Comparison of ENCODE assay signal across 9 cellular contexts in genomic region chr2:105373895-105374401, GRCh38. TPM values are rescaled to one million over a fixed set of nuclear protein-coding genes. Genes with fewer than 3 reads are reported as not detected.
A peak's percentile ranks its signal among the peaks of the same experiment; 100 is the strongest.
DNase-seq lines count a peak whose midpoint lies in the region; ATAC-seq and TF ChIP-seq lines count a peak whose summit lies in the region.
"Had no signal": no experiment of that assay in that cellular context is flagged by ENCODE, and none has a peak within 500 bp of the region (broad histone marks: within the 10 kb centered on the region; RNA-seq: fewer than 3 reads in every experiment).

No MANE protein-coding gene starts in this region.

- H3K9me3 Mint-ChIP-seq in activated T-cell treated with anti-CD3 and anti-CD28 coated beads, Interleukin-2, amount 50 U/mL, for 72 hours: no peaks in the 10 kb centered on the region

- H3K4me3 ChIP-seq in spleen: peak overlapping the region in 1 of 8 donors; percentile 15
- no peak overlapping the region for H3K4me3 ChIP-seq in HAP-1
- H3K4me3 ChIP-seq: BLaER1 treated with 17β-estradiol and CSF1 and Interleukin-3, amounts not matched to agents 10 nM and 100 nM had no signal

- H3K4me1 ChIP-seq in spleen (peaks cover 0 to 52% (median 22%) of the 10 kb centered on the region in 6 donors), HAP-1 (no peaks in the 10 kb centered on the region)

- peak; percentile 10 to 42 for DNase-seq in activated T-cell treated with anti-CD3 and anti-CD28 coated beads, Interleukin-2, amount 50 U/mL, for 72 hours
- DNase-seq in activated T-cell treated with anti-CD3 and anti-CD28 coated beads for 4 hours (no peak), caudate nucleus (lab: John Stamatoyannopoulos, UW) (peak in 1 of 61 donors; percentile 5), spleen (no peak), NCI-H1048 (lab: John Stamatoyannopoulos, UW) (no peak), HAP-1 (ENCODE audit: low spot score in 2 of 2) (no peak), SIG-M5 (lab: John Stamatoyannopoulos, UW) (no peak)

- H3K36me3 ChIP-seq in spleen: no peaks in the 10 kb centered on the region
- peaks cover 13% of the 10 kb centered on the region for H3K36me3 ChIP-seq in HAP-1 (replicated peaks)
- H3K36me3 ChIP-seq: BLaER1 treated with 17β-estradiol and CSF1 and Interleukin-3, amounts not matched to agents 10 nM and 100 nM had no signal

- H3K27ac Mint-ChIP-seq in activated T-cell treated with anti-CD3 and anti-CD28 coated beads, Interleukin-2, amount 50 U/mL, for 72 hours: peak overlapping the region; percentile 92

- no peak for TF ChIP-seq CTCF in spleen (IDR thresholded peaks at IDR 0.05 in 8 of 11, conservative IDR thresholded peaks at IDR 0.05 in 3 of 11)

- peak; percentile 46 to 75 for ATAC-seq in activated T-cell treated with anti-CD3 and anti-CD28 coated beads, Interleukin-2, amount 50 U/mL, for 72 hours (replicated peaks in 1 of 2)
- ATAC-seq in HG03066 (IDR thresholded peaks at IDR 0.05; ENCODE audit: low read depth, unreplicated experiment): peak; percentile 79

- H3K27ac ChIP-seq in caudate nucleus (ENCODE audit: low read depth, low read length) (peak overlapping the region; percentile 68), spleen (peak overlapping the region in 7 of 8 donors; percentile 36 to 80 (median 75))
- H3K27ac ChIP-seq: BLaER1 treated with 17β-estradiol and CSF1 and Interleukin-3, amounts not matched to agents 10 nM and 100 nM had no signal

- TF ChIP-seq POLR2A in spleen (IDR thresholded peaks at IDR 0.05): no peak

- H3K9me3 ChIP-seq in spleen: no peaks in the 10 kb centered on the region
- H3K9me3 ChIP-seq in HAP-1: no peaks in the 10 kb centered on the region
- H3K9me3 ChIP-seq: BLaER1 treated with 17β-estradiol and CSF1 and Interleukin-3, amounts not matched to agents 10 nM and 100 nM had no signal

- 66 to 80% (median 77%) methylated on average over 9 of the region's 9 CpGs for WGBS in spleen, 5 donors

- no peaks in the 10 kb centered on the region for H3K27me3 ChIP-seq in spleen (replicated peaks in 1 of 7)
- no peaks in the 10 kb centered on the region for H3K27me3 ChIP-seq in HAP-1 (ENCODE audit: low read depth)
- H3K27me3 ChIP-seq: BLaER1 treated with 17β-estradiol and CSF1 and Interleukin-3, amounts not matched to agents 10 nM and 100 nM had no signal

- H3K4me3 Mint-ChIP-seq in activated T-cell treated with anti-CD3 and anti-CD28 coated beads, Interleukin-2, amount 50 U/mL, for 72 hours: peak overlapping the region; percentile 72 to 78

- peaks cover 0 to 2% of the 10 kb centered on the region in 2 donors for H3K36me3 Mint-ChIP-seq in activated T-cell treated with anti-CD3 and anti-CD28 coated beads, Interleukin-2, amount 50 U/mL, for 72 hours (ENCODE audit: insufficient read depth in 2 of 2)

- intact Hi-C loops in spleen (cut with DNase I; ENCODE audit: low total_unique reads): no loop called here

- in situ Hi-C loops in HAP-1 (cut with MboI; ENCODE audit: low sequenced_read_pairs): loop anchor here (25.0 kb wide), 1 partner anchor 1163 kb away; no protein-coding TSS in a partner anchor

- H3K4me1 Mint-ChIP-seq in activated T-cell treated with anti-CD3 and anti-CD28 coated beads, Interleukin-2, amount 50 U/mL, for 72 hours (ENCODE audit: low read depth): peaks cover 21% of the 10 kb centered on the region

- no peaks in the 10 kb centered on the region for H3K27me3 Mint-ChIP-seq in activated T-cell treated with anti-CD3 and anti-CD28 coated beads, Interleukin-2, amount 50 U/mL, for 72 hours (ENCODE audit: low read depth)

RNA-seq across cellular contexts. Expression of gene FHL2, which starts 24.9 kb away (rescaled TPM):
- total RNA-seq in activated T-cell treated with anti-CD3 and anti-CD28 coated beads, Interleukin-2, amount 50 U/mL, for 72 hours: 1 to 10 TPM; 2.2 to 7.1 TPM
- 10 to 100 TPM; 16.1 to 27.4 (median 21.4) TPM for total RNA-seq in spleen
- 10 to 100 TPM in 1 of 3 donors, 1 to 10 TPM in 2; 6.8 to 12.2 (median 8.8) TPM for polyA plus RNA-seq in spleen

RNA-seq across cellular contexts. Expression of gene C2orf49, which starts 36.6 kb away (rescaled TPM):
- 10 to 100 TPM; 15.9 to 18.9 TPM for total RNA-seq in activated T-cell treated with anti-CD3 and anti-CD28 coated beads, Interleukin-2, amount 50 U/mL, for 72 hours
- 10 to 100 TPM; 13.7 to 33.7 (median 18.3) TPM for total RNA-seq in spleen
- 1 to 10 TPM; 4.3 to 6.7 (median 6.4) TPM for polyA plus RNA-seq in spleen

RNA-seq across cellular contexts. Expression of gene TGFBRAP1, which starts 44.4 kb away (rescaled TPM):
- total RNA-seq in activated T-cell treated with anti-CD3 and anti-CD28 coated beads, Interleukin-2, amount 50 U/mL, for 72 hours: 10 to 100 TPM; 13.8 to 21.5 TPM
- 10 to 100 TPM; 19.2 to 32.7 (median 24.0) TPM for total RNA-seq in spleen
- 1 to 10 TPM; 4.6 to 7.1 (median 4.7) TPM for polyA plus RNA-seq in spleen

Comparison
In these comparisons a context has a peak if more than half of its experiments do, and no peak if none do; other contexts are left out.
1. DNase-seq: peak in activated T-cell treated with anti-CD3 and anti-CD28 coated beads, Interleukin-2, amount 50 U/mL, for 72 hours (2 of 2); none in activated T-cell treated with anti-CD3 and anti-CD28 coated beads for 4 hours (single experiment), spleen (single experiment), NCI-H1048 (single experiment), HAP-1 (0 of 2) and SIG-M5 (single experiment).